Comparison of ENCODE assay signal across 10 cellular contexts in genomic region chr9:114033397-114034103, GRCh38. TPM values are rescaled to one million over a fixed set of nuclear protein-coding genes. Genes with fewer than 3 reads are reported as not detected.
DNase-seq lines count a peak whose midpoint lies in the region; ATAC-seq and TF ChIP-seq lines count a peak whose summit lies in the region.
"Had no signal": no experiment of that assay in that cellular context is flagged by ENCODE, and none has a peak within 500 bp of the region (broad histone marks: within the 10 kb centered on the region; RNA-seq: fewer than 3 reads in every experiment).

No MANE protein-coding gene starts in this region.

- H3K4me2 ChIP-seq in OCI-LY1 (ENCODE audit: low read length) = no peak overlapping the region

- no peaks in the 10 kb centered on the region for H3K27me3 ChIP-seq in GM06990 (replicated peaks; ENCODE audit: control insufficient read depth, insufficient read depth, low read length)
- 0 out of 2 replicates have a peak, but pooled peaks cover 3% of the 10 kb centered on the region for H3K27me3 ChIP-seq in OCI-LY1 (ENCODE audit: insufficient read depth, low read length)
- H3K27me3 ChIP-seq in esophagus squamous epithelium = no peaks in the 10 kb centered on the region

- peak; percentile 52 for TF ChIP-seq CTCF in GM06990 (IDR thresholded peaks at IDR 0.05; ENCODE audit: insufficient read depth, low read length, poor library complexity, severe bottlenecking)
- peak; percentile 53 for TF ChIP-seq CTCF in OCI-LY1 (IDR thresholded peaks at IDR 0.05; ENCODE audit: low read length)
- peak in 5 of 6 experiments; percentile 12 to 30 (median 21) for TF ChIP-seq CTCF in esophagus squamous epithelium (IDR thresholded peaks at IDR 0.05)
- peak; percentile 48 for TF ChIP-seq CTCF in nephron progenitor cell (IDR thresholded peaks at IDR 0.05)

- H4K20me1 ChIP-seq in OCI-LY1 (ENCODE audit: insufficient read depth, low read length) = no peaks in the 10 kb centered on the region

- WGBS in esophagus squamous epithelium, 2 donors = 67 to 72% methylated on average over 4 to 10 of the region's 12 CpGs

- H3K36me3 ChIP-seq in GM06990 (ENCODE audit: control insufficient read depth, insufficient read depth, low read length) (no peaks in the 10 kb centered on the region), OCI-LY1 (ENCODE audit: insufficient read depth, low read length) (no peaks in the 10 kb centered on the region), esophagus squamous epithelium (peaks cover 0 to 78% (median 5%) of the 10 kb centered on the region in 3 donors)

- H3K36me3 Mint-ChIP-seq in nephron progenitor cell (ENCODE audit: low read depth) = peaks cover 59% of the 10 kb centered on the region

- no peaks in the 10 kb centered on the region for H3K9me2 ChIP-seq in OCI-LY1 (ENCODE audit: low read depth, low read length)

- no peak overlapping the region for H3K9ac ChIP-seq in OCI-LY1 (ENCODE audit: low read length)

- H3K9me3 ChIP-seq in OCI-LY1 (ENCODE audit: low read length) (no peaks in the 10 kb centered on the region), esophagus squamous epithelium (no peaks in the 10 kb centered on the region)

- no peaks in the 10 kb centered on the region for H3K27me3 Mint-ChIP-seq in nephron progenitor cell (ENCODE audit: low read depth, poor library complexity)
- H3K27me3 Mint-ChIP-seq: stimulated activated naive B cell treated with anti-CD40 and anti-IgM and Interleukin-4, amounts not matched to agents 10 μg/mL and 1 μg/mL and 100 μg/mL, for 72 hours had no signal

- no peak overlapping the region for H3K4me3 Mint-ChIP-seq in nephron progenitor cell
- H3K4me3 Mint-ChIP-seq: stimulated activated naive B cell treated with anti-CD40 and anti-IgM and Interleukin-4, amounts not matched to agents 10 μg/mL and 1 μg/mL and 100 μg/mL, for 72 hours had no signal

- no peak overlapping the region for H3K4me3 ChIP-seq in GM06990 (replicated peaks; ENCODE audit: low read depth, low read length)
- no peak overlapping the region for H3K4me3 ChIP-seq in OCI-LY1 (ENCODE audit: low read depth, low read length, poor library complexity, severe bottlenecking)
- H3K4me3 ChIP-seq in esophagus squamous epithelium = no peak overlapping the region

- H3K4me1 Mint-ChIP-seq in nephron progenitor cell = peaks cover 11% of the 10 kb centered on the region
- H3K4me1 Mint-ChIP-seq: stimulated activated naive B cell treated with anti-CD40 and anti-IgM and Interleukin-4, amounts not matched to agents 10 μg/mL and 1 μg/mL and 100 μg/mL, for 72 hours had no signal

- H3K4me1 ChIP-seq in OCI-LY1 (ENCODE audit: insufficient read depth, low read length, severe bottlenecking) (no peaks in the 10 kb centered on the region), esophagus squamous epithelium (peaks cover 0 to 10% (median 0%) of the 10 kb centered on the region in 3 donors)

- DNase-seq in GM06990 (ENCODE audit: extremely low read depth, insufficient read length) (no peak), esophagus squamous epithelium (lab: John Stamatoyannopoulos, UW) (no peak), nephron progenitor cell (peak; percentile 45), NCI-H1930 (lab: John Stamatoyannopoulos, UW) (no peak), NCI-H226 (no peak), cortex of kidney (lab: John Stamatoyannopoulos, UW) (no peak)
- DNase-seq: stimulated activated naive B cell treated with anti-CD40 and anti-IgM and Interleukin-4, amounts not matched to agents 10 μg/mL and 1 μg/mL and 100 μg/mL, for 72 hours had no signal

- no peaks in the 10 kb centered on the region for H3K9me3 Mint-ChIP-seq in nephron progenitor cell

- H3K27ac Mint-ChIP-seq in nephron progenitor cell = peak overlapping the region; percentile 88
- H3K27ac Mint-ChIP-seq: stimulated activated naive B cell treated with anti-CD40 and anti-IgM and Interleukin-4, amounts not matched to agents 10 μg/mL and 1 μg/mL and 100 μg/mL, for 72 hours had no signal

- intact Hi-C loops in esophagus squamous epithelium (cut with DNase I) = no loop called here

- ATAC-seq in GM19328 (IDR thresholded peaks at IDR 0.05; ENCODE audit: unreplicated experiment) = no peak

- TF ChIP-seq POLR2A in esophagus squamous epithelium (IDR thresholded peaks at IDR 0.05) = no peak

- no peaks in the 10 kb centered on the region for H3K79me2 ChIP-seq in OCI-LY1 (ENCODE audit: insufficient read depth, low read length)

- H3F3A ChIP-seq in OCI-LY1 (ENCODE audit: insufficient read depth, low read length) = no peaks in the 10 kb centered on the region

- H3K27ac ChIP-seq in OCI-LY1 (ENCODE audit: low read depth, low read length, poor library complexity, severe bottlenecking) (no peak overlapping the region), esophagus squamous epithelium (no peak overlapping the region)

- H2AFZ ChIP-seq in OCI-LY1 (ENCODE audit: low read length) = no peak overlapping the region

RNA-seq across cellular contexts. Expression of gene AMBP, which starts 44.5 kb away (rescaled TPM):
- total RNA-seq in esophagus squamous epithelium = 1 to 10 TPM in 1 of 4 donors, under 1 TPM in 1, not detected in 2; 0.19 to 2.5 TPM
- total RNA-seq: LHCN-M2 had no signal
